8 cellular contexts compared by ENCODE assay signal in the genomic region with DNA sequence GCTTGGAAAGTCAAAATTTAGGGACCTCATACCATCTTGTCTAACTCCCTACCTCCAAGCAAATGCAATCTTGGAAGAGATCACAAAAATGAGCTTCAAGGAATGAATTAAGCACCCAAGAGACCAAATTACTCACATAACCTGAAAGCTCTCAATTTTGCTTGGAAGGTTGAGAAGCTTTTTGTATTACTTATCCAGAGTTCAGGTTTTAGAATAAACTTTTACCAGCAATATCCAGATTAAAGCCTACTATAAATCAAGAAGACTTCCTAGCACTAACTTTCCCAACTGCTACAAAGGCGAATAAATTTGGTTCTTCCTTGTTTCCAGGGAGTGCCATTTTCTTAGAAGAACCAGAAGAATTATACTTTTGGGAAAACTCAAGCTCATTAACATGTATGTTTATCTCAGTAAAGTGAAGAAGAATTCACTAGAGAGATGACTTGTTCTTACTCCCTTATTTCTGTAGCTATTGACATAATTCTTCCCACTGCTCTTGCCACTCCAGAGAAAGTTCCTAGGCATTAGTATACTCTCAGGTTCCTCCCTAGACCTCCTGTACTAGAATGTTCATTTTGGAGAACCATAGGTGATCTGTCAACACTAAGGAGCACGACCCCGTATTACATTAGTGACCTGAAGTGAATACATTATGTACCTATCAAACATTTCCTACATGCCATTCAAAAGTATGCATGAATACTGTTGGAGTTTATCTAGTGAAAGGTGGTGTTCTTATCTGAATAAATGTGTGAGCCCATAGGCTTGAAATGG. TPM values are rescaled to one million over a fixed set of nuclear protein-coding genes. Genes with fewer than 3 reads are reported as not detected.
DNase-seq lines count a peak whose midpoint lies in the region; ATAC-seq, FAIRE-seq and TF ChIP-seq lines count a peak whose summit lies in the region.

No MANE protein-coding gene starts in this region.

- H3K36me3 ChIP-seq in kidney (ENCODE audit: control insufficient read depth in 1 of 2, insufficient read depth in 2 of 2, low read length in 2 of 2) (peaks cover 0 to 5% of the 10 kb centered on the region in 2 donors), thyroid gland (no peaks in the 10 kb centered on the region)

- no peak for ATAC-seq in HG03039 (IDR thresholded peaks at IDR 0.05; ENCODE audit: unreplicated experiment)
- ATAC-seq in HG03378 (IDR thresholded peaks at IDR 0.05; ENCODE audit: unreplicated experiment) = no peak

- peak overlapping the region; percentile 95 for H3K4me3 Mint-ChIP-seq in activated T-cell treated with anti-CD3 and anti-CD28 coated beads, Interleukin-2, amount 50 U/mL, for 24 hours
- H3K4me3 Mint-ChIP-seq in activated naive CD8-positive, alpha-beta T cell treated with anti-CD3 and anti-CD28 coated beads for 36 hours = peak overlapping the region; percentile 96

- TF ChIP-seq CTCF in kidney (IDR thresholded peaks at IDR 0.05; ENCODE audit: borderline replicate concordance, extremely low read depth, insufficient read depth) (no peak), thyroid gland (IDR thresholded peaks at IDR 0.05) (no peak)

- peak overlapping the region; percentile 95 for H3K27ac Mint-ChIP-seq in activated T-cell treated with anti-CD3 and anti-CD28 coated beads, Interleukin-2, amount 50 U/mL, for 24 hours
- peak overlapping the region; percentile 6 for H3K27ac Mint-ChIP-seq in activated naive CD8-positive, alpha-beta T cell treated with anti-CD3 and anti-CD28 coated beads for 36 hours

- no peaks in the 10 kb centered on the region for H3K9me3 Mint-ChIP-seq in activated T-cell treated with anti-CD3 and anti-CD28 coated beads, Interleukin-2, amount 50 U/mL, for 24 hours
- no peaks in the 10 kb centered on the region for H3K9me3 Mint-ChIP-seq in activated naive CD8-positive, alpha-beta T cell treated with anti-CD3 and anti-CD28 coated beads for 36 hours

- no peaks in the 10 kb centered on the region for H3K27me3 ChIP-seq in thyroid gland

- peaks cover 79% of the 10 kb centered on the region for H3K36me3 Mint-ChIP-seq in activated T-cell treated with anti-CD3 and anti-CD28 coated beads, Interleukin-2, amount 50 U/mL, for 24 hours (ENCODE audit: low read depth)
- peaks cover 61% of the 10 kb centered on the region for H3K36me3 Mint-ChIP-seq in activated naive CD8-positive, alpha-beta T cell treated with anti-CD3 and anti-CD28 coated beads for 36 hours

- H3K9me3 ChIP-seq in kidney (ENCODE audit: control insufficient read depth in 1 of 2, low read length in 2 of 2) (no peaks in the 10 kb centered on the region), thyroid gland (no peaks in the 10 kb centered on the region)

- H3K27ac ChIP-seq in kidney (ENCODE audit: low read depth in 2 of 2, low read length in 2 of 2) (peak overlapping the region; percentile 15 to 22), thyroid gland (peak overlapping the region; percentile 49 to 99 (median 60))

- 49 to 51% methylated on average over 3 of the region's 3 CpGs for WGBS in thyroid gland, 2 donors

- H3K27me3 Mint-ChIP-seq in activated T-cell treated with anti-CD3 and anti-CD28 coated beads, Interleukin-2, amount 50 U/mL, for 24 hours = no peaks in the 10 kb centered on the region
- H3K27me3 Mint-ChIP-seq in activated naive CD8-positive, alpha-beta T cell treated with anti-CD3 and anti-CD28 coated beads for 36 hours = peaks cover 11% of the 10 kb centered on the region

- peaks cover 61% of the 10 kb centered on the region for H3K4me1 Mint-ChIP-seq in activated T-cell treated with anti-CD3 and anti-CD28 coated beads, Interleukin-2, amount 50 U/mL, for 24 hours (ENCODE audit: low read depth)
- peaks cover 63% of the 10 kb centered on the region for H3K4me1 Mint-ChIP-seq in activated naive CD8-positive, alpha-beta T cell treated with anti-CD3 and anti-CD28 coated beads for 36 hours

- intact Hi-C loops in kidney (cut with DNase I) (no loop called here), thyroid gland (cut with DNase I) (no loop called here)

- FAIRE-seq in kidney (lab: Jason Lieb, UNC) = no peak

- H3K4me1 ChIP-seq in kidney (ENCODE audit: control insufficient read depth in 1 of 2, insufficient read depth in 1 of 2, low read depth in 1 of 2, low read length in 2 of 2) = peaks cover 5 to 19% of the 10 kb centered on the region in 2 donors
- peaks cover 56 to 62% of the 10 kb centered on the region in 2 donors for H3K4me1 ChIP-seq in thyroid gland

- H3K4me3 ChIP-seq in kidney (ENCODE audit: low read length in 2 of 2) (peak overlapping the region in 1 of 2 donors; percentile 95), thyroid gland (replicated peaks in 1 of 3) (no peak overlapping the region)

- no peak for TF ChIP-seq POLR2A in thyroid gland (IDR thresholded peaks at IDR 0.05)

- no peak overlapping the region for H3K9ac ChIP-seq in kidney (ENCODE audit: low read length in 2 of 2)

- DNase-seq in activated T-cell treated with anti-CD3 and anti-CD28 coated beads, Interleukin-2, amount 50 U/mL, for 24 hours = no peak
- no peak for DNase-seq in activated T-cell treated with anti-CD3 and anti-CD28 coated beads, Interleukin-2, amount 50 U/mL, for 1 hour
- DNase-seq in activated naive CD8-positive, alpha-beta T cell treated with anti-CD3 and anti-CD28 coated beads for 36 hours = no peak
- no peak for DNase-seq in kidney
- no peak for DNase-seq in thyroid gland
- DNase-seq in midbrain (lab: John Stamatoyannopoulos, UW) = no peak

RNA-seq across cellular contexts. Expression of a gene that starts 3.2 kb away (rescaled TPM):
- total RNA-seq in activated naive CD8-positive, alpha-beta T cell treated with anti-CD3 and anti-CD28 coated beads for 36 hours = 100 to 1,000 TPM; 510 to 512 TPM
- 576 TPM for total RNA-seq in kidney
- polyA plus RNA-seq in kidney (ENCODE audit: insufficient read depth, low read depth, low replicate concordance) = 633 TPM
- total RNA-seq in thyroid gland = 100 to 1,000 TPM; 454 to 526 (median 478) TPM

RNA-seq across cellular contexts. Expression of a gene that starts 18.0 kb away (rescaled TPM):
- total RNA-seq in activated naive CD8-positive, alpha-beta T cell treated with anti-CD3 and anti-CD28 coated beads for 36 hours = not detected
- not detected for total RNA-seq in kidney
- polyA plus RNA-seq in kidney (ENCODE audit: insufficient read depth, low read depth, low replicate concordance) = not detected
- total RNA-seq in thyroid gland = 1 to 10 TPM in 1 of 4 donors, under 1 TPM in 2, not detected in 1; 0.22 to 1.1 (median 0.42) TPM
